22 cellular contexts compared by ENCODE assay signal in genomic region chr6:105080279-105080678, GRCh38.
DNase-seq lines count a peak whose midpoint lies in the region; ATAC-seq, FAIRE-seq and TF ChIP-seq lines count a peak whose summit lies in the region.
"Had no signal": no experiment of that assay in that cellular context is flagged by ENCODE, and none has a peak within 500 bp of the region (broad histone marks: within the 10 kb centered on the region; RNA-seq: fewer than 3 reads in every experiment).

No MANE protein-coding gene starts in this region.

- FAIRE-seq in GM12891 (lab: Jason Lieb, UNC): peak; percentile 23
- FAIRE-seq: GM18507, H54 had no signal

- no peak for DNase-seq in GM12891 (ENCODE audit: insufficient read length, low spot score)
- peak; percentile 33 for DNase-seq in MV-4-11 (lab: John Stamatoyannopoulos, UW)
- no peak for DNase-seq in left ventricle myocardium superior
- DNase-seq in stimulated activated CD4-positive, alpha-beta T cell treated with anti-CD3 and anti-CD28 coated beads, Interleukin-4, amount 100 ng/mL, for 24 hours: no peak
- DNase-seq: Caco-2; CD4-positive, CD25-positive, alpha-beta regulatory T cell; GDM1; KG1; NCI-H1105 treated with DMSO at 0.1 percent for 48 hours; NCI-H1694; NCI-H2081 treated with DMSO at 0.1 percent for 48 hours; NCI-H446 treated with DMSO at 0.1 percent for 48 hours; NCI-H69; NK-92 treated with Interleukin-12 subunit alpha and Interleukin-12 subunit beta, amount 100 ng/mL, for 24 hours; T-cell had no signal

- no peaks in the 10 kb centered on the region for H3K9me3 ChIP-seq in OCI-LY3 (ENCODE audit: insufficient read depth, low read length)
- H3K9me3 ChIP-seq: Caco-2 had no signal

- peak overlapping the region; percentile 49 for H3K4me3 ChIP-seq in OCI-LY3 (ENCODE audit: low read length)
- H3K4me3 ChIP-seq: SK-N-MC had no signal

- H3K9ac ChIP-seq in OCI-LY3 (ENCODE audit: low read length): no peak overlapping the region

- no peaks in the 10 kb centered on the region for H3K79me2 ChIP-seq in OCI-LY3 (ENCODE audit: low read length)

- H3K36me3 ChIP-seq in OCI-LY3 (replicated peaks; ENCODE audit: low read depth, low read length): no peaks in the 10 kb centered on the region

- peak; percentile 45 for ATAC-seq in esophagus mucosa
- ATAC-seq in HG02852 (IDR thresholded peaks at IDR 0.05; ENCODE audit: unreplicated experiment): no peak
- ATAC-seq in left ventricle myocardium superior: no peak
- ATAC-seq: Panc1, T-cell had no signal

- no peak for TF ChIP-seq CTCF in OCI-LY3 (IDR thresholded peaks at IDR 0.05; ENCODE audit: low read depth, low read length)

- peaks cover 9% of the 10 kb centered on the region; the same call in 1 of the 2 replicates for H3K4me1 ChIP-seq in OCI-LY3 (ENCODE audit: low read length)
- H3K4me1 ChIP-seq: Caco-2 had no signal

- peak overlapping the region; percentile 54 for H3K4me2 ChIP-seq in OCI-LY3 (ENCODE audit: low read length)

- H3K27ac ChIP-seq in OCI-LY3 (ENCODE audit: low read length): no peak overlapping the region
- H3K27ac ChIP-seq: SK-N-MC had no signal

- H3K27me3 ChIP-seq in OCI-LY3 (ENCODE audit: low read depth, low read length): no peaks in the 10 kb centered on the region

- H4K20me1 ChIP-seq in OCI-LY3 (ENCODE audit: insufficient read depth, low read length): no peaks in the 10 kb centered on the region

- intact Hi-C loops in left ventricle myocardium superior (cut with micrococcal nuclease): no loop called here

- peak overlapping the region; percentile 84 for H2AFZ ChIP-seq in OCI-LY3 (ENCODE audit: low read depth, low read length)

- TF ChIP-seq POLR2A in GM12891 (IDR thresholded peaks at IDR 0.05; ENCODE audit: low read depth, low read length): no peak

TF ChIP-seq in GM12891, 5 proteins besides CTCF, POLR2A, EP300 and RAD21:
- TF ChIP-seq POLR2AphosphoS5 (IDR thresholded peaks at IDR 0.05; ENCODE audit: low read depth, low read length): no peak
- TF ChIP-seq TAF1 (IDR thresholded peaks at IDR 0.05; ENCODE audit: low read depth, low read length): no peak
- TF ChIP-seq SPI1 (IDR thresholded peaks at IDR 0.05; ENCODE audit: low read depth, low read length): 0 out of 2 replicates have a peak, but pooled peaks have one; percentile 24
- TF ChIP-seq POU2F2 (IDR thresholded peaks at IDR 0.05; ENCODE audit: low read depth, low read length): no peak
